ENCODE assay signal across 32 cellular contexts in the genomic region with DNA sequence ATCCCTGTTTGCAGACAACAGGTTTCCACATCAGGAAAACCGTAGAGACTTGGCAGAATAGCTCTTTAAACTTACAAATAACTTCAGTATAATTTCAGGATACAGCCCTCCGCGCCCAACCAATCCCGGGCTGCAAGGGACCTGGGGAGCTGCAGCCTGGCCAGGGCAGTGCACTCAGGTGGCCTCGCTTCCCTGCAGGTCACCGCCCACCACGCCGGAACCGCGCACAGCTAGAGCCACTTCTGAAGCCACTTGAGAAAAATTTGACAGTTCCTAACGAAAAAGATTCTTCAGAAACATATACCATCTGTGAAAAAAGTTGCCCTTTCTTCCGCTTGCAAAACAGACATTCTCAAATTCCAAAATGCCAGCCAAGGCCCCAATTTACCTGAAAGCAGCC.
"Had no signal": no experiment of that assay in that cellular context is flagged by ENCODE, and none has a peak within 500 bp of the region (broad histone marks: within the 10 kb centered on the region; RNA-seq: fewer than 3 reads in every experiment).

No MANE protein-coding gene starts in this region.

- FAIRE-seq: endometrium, endothelial cell of umbilical vein had no signal

- H3K4me3 ChIP-seq: ascending aorta, breast epithelium, cardiac muscle cell, colonic mucosa, esophagus squamous epithelium, gastroesophageal sphincter had no signal

- H3K9me3 ChIP-seq: colonic mucosa had no signal

- H3K27me3 ChIP-seq: ascending aorta, breast epithelium, cardiac muscle cell, colonic mucosa, esophagus squamous epithelium, gastroesophageal sphincter had no signal

- H3K4me1 ChIP-seq: ascending aorta, breast epithelium, colonic mucosa had no signal

- H3K27ac ChIP-seq: ascending aorta, breast epithelium, cardiac muscle cell, colonic mucosa, epithelial cell of prostate, esophagus squamous epithelium, gastroesophageal sphincter, WERI-Rb-1 had no signal

- DNase-seq: activated CD4-positive, alpha-beta memory T cell treated with anti-CD3 and anti-CD28 coated beads, Interleukin-2, amount 10 ng/mL, durations not matched to agents 7 days and 5 days; activated CD4-positive, alpha-beta T cell treated with anti-CD3 and anti-CD28 coated beads for 1 hour; activated CD4-positive, alpha-beta T cell treated with anti-CD3 and anti-CD28 coated beads for 4 hours; activated CD4-positive, alpha-beta T cell treated with anti-CD3 and anti-CD28 coated beads, Interleukin-2, amount 10 ng/mL, durations not matched to agents 7 days and 5 days; activated CD4-positive, alpha-beta T cell treated with anti-CD3 and anti-CD28 coated beads, Interleukin-2, amount 50 U/mL, for 4 hours; activated CD4-positive, CD25-positive, alpha-beta regulatory T cell; activated CD8-positive, alpha-beta memory T cell treated with anti-CD3 and anti-CD28 coated beads, Interleukin-2, amount 50 U/mL, for 48 hours; activated gamma-delta T cell; activated naive CD4-positive, alpha-beta T cell; activated naive CD4-positive, alpha-beta T cell treated with anti-CD3 and anti-CD28 coated beads, Interleukin-2, amount 10 ng/mL, durations not matched to agents 7 days and 5 days; activated naive CD8-positive, alpha-beta T cell treated with anti-CD3 and anti-CD28 coated beads, Interleukin-2, amount 10 ng/mL, durations not matched to agents 7 days and 5 days; activated T-cell treated with anti-CD3 and anti-CD28 coated beads for 4 hours; activated T-cell treated with anti-CD3 and anti-CD28 coated beads, Interleukin-2, amount 50 U/mL, for 24 hours; activated T-cell treated with anti-CD3 and anti-CD28 coated beads, Interleukin-2, amount 50 U/mL, for 72 hours; central memory CD4-positive, alpha-beta T cell; cerebellar nuclear complex; colonic mucosa; effector CD8-positive, alpha-beta T cell; esophagus squamous epithelium; foreskin melanocyte; T-helper 1 cell; T-helper 17 cell; T1000; WERI-Rb-1 had no signal

- ATAC-seq: activated naive CD4-positive, alpha-beta T cell treated with anti-CD3 and anti-CD28 coated beads, Interleukin-2, amount 50 U/mL, for 72 hours; activated T-cell treated with anti-CD3 and anti-CD28 coated beads, Interleukin-2, amount 50 U/mL, for 72 hours; gastroesophageal sphincter; T-helper 17 cell had no signal
